In genomic region chr3:99961756-99962515, GRCh38 we compare ENCODE assay signal across 29 cellular contexts.
A peak's percentile ranks its signal among the peaks of the same experiment; 100 is the strongest.
DNase-seq lines count a peak whose midpoint lies in the region; FAIRE-seq and TF ChIP-seq lines count a peak whose summit lies in the region.
"Had no signal": no experiment of that assay in that cellular context is flagged by ENCODE, and none has a peak within 500 bp of the region (broad histone marks: within the 10 kb centered on the region; RNA-seq: fewer than 3 reads in every experiment).

No MANE protein-coding gene starts in this region.

- no peak for FAIRE-seq in urothelium cell line (lab: Jason Lieb, UNC)
- FAIRE-seq: endometrium, GM12891, small intestine, TTC549 had no signal

- H3K27me3 ChIP-seq in Caco-2 (replicated peaks; ENCODE audit: control insufficient read depth, insufficient read depth, low read length), result no peaks in the 10 kb centered on the region
- no peaks in the 10 kb centered on the region for H3K27me3 ChIP-seq in skeletal muscle satellite cell (ENCODE audit: control insufficient read depth, insufficient read depth, low read length)
- H3K27me3 ChIP-seq: esophagus muscularis mucosa had no signal

- no peak for DNase-seq in Caco-2
- no peak for DNase-seq in HEK293T (ENCODE audit: extremely low spot score)
- DNase-seq in coronary artery (ENCODE audit: low spot score), result no peak
- no peak for DNase-seq in urothelium cell line (ENCODE audit: low spot score)
- no peak for DNase-seq in retina
- DNase-seq in middle frontal gyrus (ENCODE audit: extremely low spot score, low spot score), result no peak
- DNase-seq: activated CD4-positive, alpha-beta T cell treated with anti-CD3 and anti-CD28 coated beads, Interleukin-2, amount 50 U/mL, for 4 hours; activated T-cell treated with anti-CD3 and anti-CD28 coated beads, Interleukin-2, amount 50 U/mL, for 48 hours; CD8-positive, alpha-beta memory T cell; GOT3; KBM-7; kidney glomerular epithelial cell; mucosa of descending colon; NCI-H1092; NCI-H1694 treated with DMSO at 0.1 percent for 48 hours; NCI-H446; small intestine; stimulated activated naive CD4-positive, alpha-beta T cell had no signal

- TF ChIP-seq CTCF in Caco-2 (IDR thresholded peaks at IDR 0.05; ENCODE audit: insufficient read depth in 1 of 2, low read depth in 1 of 2, low read length in 1 of 2, severe bottlenecking in 1 of 2, unreplicated experiment in 1 of 2), result no peak
- no peak for TF ChIP-seq CTCF in coronary artery (IDR thresholded peaks at IDR 0.05)

- no peaks in the 10 kb centered on the region for H3K27me3 Mint-ChIP-seq in Caco-2 (ENCODE audit: insufficient read depth, unreplicated experiment)
- H3K27me3 Mint-ChIP-seq: CD8-positive, alpha-beta memory T cell; central memory CD8-positive, alpha-beta T cell had no signal

- peak overlapping the region; percentile 50 to 61 for H3K27ac ChIP-seq in coronary artery
- H3K27ac ChIP-seq: RWPE1, SK-N-MC had no signal

- no peaks in the 10 kb centered on the region for H3K9me3 ChIP-seq in Caco-2
- no peaks in the 10 kb centered on the region for H3K9me3 ChIP-seq in skeletal muscle satellite cell (replicated peaks; ENCODE audit: low read length)
- H3K9me3 ChIP-seq: esophagus muscularis mucosa, mucosa of descending colon had no signal

- H3K9ac ChIP-seq in skeletal muscle satellite cell (ENCODE audit: low read depth, low read length), result peak overlapping the region; percentile 16

- BruUV-seq in Caco-2 (replicated peaks; lab: Mats Ljungman, UMichigan), result no TSS peak

- POLR2A ChIA-PET in Caco-2 (lab: Charles Lee) (no interaction called here), HEK293T (lab: Yijun Ruan, JAX) (no interaction called here)

- intact Hi-C loops in Caco-2 (cut with micrococcal nuclease; ENCODE audit: unreplicated experiment), result no loop called here

- H3K36me3 ChIP-seq in Caco-2 (ENCODE audit: control insufficient read depth, insufficient read depth, low read length), result no peaks in the 10 kb centered on the region
- no peaks in the 10 kb centered on the region for H3K36me3 ChIP-seq in skeletal muscle satellite cell (ENCODE audit: insufficient read depth, low read length)
- H3K36me3 ChIP-seq: esophagus muscularis mucosa had no signal

- no peak overlapping the region for H3K4me3 ChIP-seq in Caco-2 (ENCODE audit: low read depth, low read length)
- no peak overlapping the region for H3K4me3 ChIP-seq in coronary artery
- no peak overlapping the region for H3K4me3 ChIP-seq in skeletal muscle satellite cell (ENCODE audit: low read length)
- H3K4me3 ChIP-seq: esophagus muscularis mucosa, lung, mucosa of descending colon, SK-N-MC had no signal

- H3K4me1 ChIP-seq in Caco-2 (peaks cover 23% of the 10 kb centered on the region), skeletal muscle satellite cell (ENCODE audit: control insufficient read depth, insufficient read depth, low read length) (peaks cover 29% of the 10 kb centered on the region)

- H3K4me2 ChIP-seq in skeletal muscle satellite cell (ENCODE audit: low read length), result no peak overlapping the region

- H3K4me3 Mint-ChIP-seq in Caco-2 (ENCODE audit: unreplicated experiment), result no peak overlapping the region
- H3K4me3 Mint-ChIP-seq: CD8-positive, alpha-beta memory T cell; central memory CD8-positive, alpha-beta T cell; nephron; T-helper 1 cell treated with Interleukin-12 subunit alpha and Interleukin-12 subunit beta and Interleukin-4 antibody, amounts not matched to agents 30 μg/mL and 1 μg/mL, for 36 hours had no signal

- no peaks in the 10 kb centered on the region for H3K36me3 Mint-ChIP-seq in Caco-2 (ENCODE audit: insufficient read depth, unreplicated experiment)

- CTCF ChIA-PET in Caco-2 (lab: Charles Lee) (no interaction called here), HEK293T (lab: Yijun Ruan, JAX) (interaction anchor here (0.9 kb wide), 1 partner anchor 107 kb away, joined by 3 read pairs; no protein-coding TSS in a partner anchor)

- peaks cover 25% of the 10 kb centered on the region for H3K4me1 Mint-ChIP-seq in Caco-2 (ENCODE audit: low read depth, unreplicated experiment)
- H3K4me1 Mint-ChIP-seq: CD8-positive, alpha-beta memory T cell; central memory CD8-positive, alpha-beta T cell had no signal

- H3K9me3 Mint-ChIP-seq in Caco-2 (ENCODE audit: unreplicated experiment), result no peaks in the 10 kb centered on the region
- H3K9me3 Mint-ChIP-seq: CD8-positive, alpha-beta memory T cell; central memory CD8-positive, alpha-beta T cell; nephron; T-helper 1 cell treated with Interleukin-12 subunit alpha and Interleukin-12 subunit beta and Interleukin-4 antibody, amounts not matched to agents 30 μg/mL and 1 μg/mL, for 36 hours had no signal

- peak overlapping the region; percentile 15 for H3K27ac Mint-ChIP-seq in Caco-2 (ENCODE audit: unreplicated experiment)
- H3K27ac Mint-ChIP-seq: T-helper 1 cell treated with Interleukin-12 subunit alpha and Interleukin-12 subunit beta and Interleukin-4 antibody, amounts not matched to agents 30 μg/mL and 1 μg/mL, for 36 hours had no signal

TF ChIP-seq in HEK293T, 16 proteins besides CTCF, POLR2A, EP300 and RAD21:
- no peak for TF ChIP-seq ARNT (IDR thresholded peaks at IDR 0.05)
- TF ChIP-seq, protein P1, sequence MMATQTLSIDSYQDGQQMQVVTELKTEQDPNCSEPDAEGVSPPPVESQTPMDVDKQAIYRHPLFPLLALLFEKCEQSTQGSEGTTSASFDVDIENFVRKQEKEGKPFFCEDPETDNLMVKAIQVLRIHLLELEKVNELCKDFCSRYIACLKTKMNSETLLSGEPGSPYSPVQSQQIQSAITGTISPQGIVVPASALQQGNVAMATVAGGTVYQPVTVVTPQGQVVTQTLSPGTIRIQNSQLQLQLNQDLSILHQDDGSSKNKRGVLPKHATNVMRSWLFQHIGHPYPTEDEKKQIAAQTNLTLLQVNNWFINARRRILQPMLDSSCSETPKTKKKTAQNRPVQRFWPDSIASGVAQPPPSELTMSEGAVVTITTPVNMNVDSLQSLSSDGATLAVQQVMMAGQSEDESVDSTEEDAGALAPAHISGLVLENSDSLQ (IDR thresholded peaks at IDR 0.05), result 0 out of 2 replicates have a peak, but pooled peaks have one; percentile 11
- TF ChIP-seq HDGF (IDR thresholded peaks at IDR 0.05; ENCODE audit: borderline replicate concordance), result no peak
